In the genomic region with DNA sequence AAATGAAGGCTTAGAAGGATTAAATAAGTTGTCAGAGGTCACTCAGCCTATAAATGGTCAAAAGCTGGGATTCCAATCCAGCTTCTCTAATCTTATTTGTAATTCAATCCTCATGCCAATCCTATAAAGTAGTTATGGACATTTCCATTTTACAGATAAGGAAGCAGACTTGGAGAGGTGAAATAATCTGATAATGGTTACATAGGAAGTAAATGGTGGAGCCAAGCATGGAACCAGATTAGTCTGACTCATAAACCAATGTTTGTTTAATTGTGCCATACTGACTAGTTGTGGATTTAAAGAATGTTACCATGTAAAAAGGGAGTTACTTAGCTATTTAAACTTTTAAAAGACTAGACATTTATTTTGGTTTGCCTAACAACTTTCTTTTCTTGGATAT, we compare ENCODE assay signal across 23 cellular contexts. TPM values are rescaled to one million over a fixed set of nuclear protein-coding genes. Genes with fewer than 3 reads are reported as not detected.
DNase-seq lines count a peak whose midpoint lies in the region; ATAC-seq and TF ChIP-seq lines count a peak whose summit lies in the region.
"Had no signal": no experiment of that assay in that cellular context is flagged by ENCODE, and none has a peak within 500 bp of the region (broad histone marks: within the 10 kb centered on the region; RNA-seq: fewer than 3 reads in every experiment).

No MANE protein-coding gene starts in this region.

- no peak overlapping the region for H3K27ac ChIP-seq in transverse colon
- H3K27ac ChIP-seq: cardiac muscle cell, pancreas, sigmoid colon had no signal

- peak; percentile 40 for DNase-seq in AG10803 (ENCODE audit: low read depth)
- DNase-seq in M059J (ENCODE audit: low read depth) = peak; percentile 67
- DNase-seq in astrocyte of the cerebellum (ENCODE audit: low read depth) = peak; percentile 19
- peak; percentile 19 to 55 for DNase-seq in foreskin fibroblast
- no peak for DNase-seq in transverse colon
- DNase-seq in SIG-M5 (lab: John Stamatoyannopoulos, UW) = no peak
- DNase-seq in HuH-7.5 (ENCODE audit: low spot score) = no peak
- DNase-seq: activated CD4-positive, alpha-beta T cell treated with anti-CD3 and anti-CD28 coated beads for 4 hours; activated naive CD8-positive, alpha-beta T cell treated with anti-CD3 and anti-CD28 coated beads for 36 hours; CD4-positive, CD25-positive, alpha-beta regulatory T cell; left colon; naive thymus-derived CD8-positive, alpha-beta T cell; NCI-H2107; NCI-H510A treated with DMSO at 0.1 percent for 48 hours; pancreas; sigmoid colon; T-helper 1 cell had no signal

- TF ChIP-seq CTCF in AG10803 (conservative IDR thresholded peaks at IDR 0.05; ENCODE audit: low read length) (no peak), astrocyte of the cerebellum (IDR thresholded peaks at IDR 0.05; ENCODE audit: low read depth, low read length, missing control alignments) (no peak), foreskin fibroblast (IDR thresholded peaks at IDR 0.05; ENCODE audit: low read depth, low read length) (no peak), transverse colon (IDR thresholded peaks at IDR 0.05) (no peak)

- no peaks in the 10 kb centered on the region for H3K4me1 ChIP-seq in transverse colon
- H3K4me1 ChIP-seq: HAP-1, sigmoid colon had no signal

- H3K9me3 ChIP-seq in transverse colon = no peaks in the 10 kb centered on the region
- H3K9me3 ChIP-seq: HAP-1, pancreas, sigmoid colon had no signal

- no peaks in the 10 kb centered on the region for H3K27me3 ChIP-seq in transverse colon
- H3K27me3 ChIP-seq: cardiac muscle cell, pancreas, sigmoid colon had no signal

- TF ChIP-seq POLR2A in transverse colon (IDR thresholded peaks at IDR 0.05) = no peak

- intact Hi-C loops in transverse colon (cut with DNase I; ENCODE audit: low total_unique reads) = loop anchor here (10.0 kb wide), 1 partner anchor 65 kb away; no protein-coding TSS in a partner anchor

- TF ChIP-seq EP300 in transverse colon (IDR thresholded peaks at IDR 0.05; ENCODE audit: low read depth) = no peak

- H3K4me3 ChIP-seq in AG10803 (ENCODE audit: low read length) (no peak overlapping the region), astrocyte of the cerebellum (ENCODE audit: low read depth, low read length) (no peak overlapping the region), foreskin fibroblast (ENCODE audit: low read depth in 1 of 2, low read length in 2 of 2) (no peak overlapping the region), transverse colon (no peak overlapping the region)
- H3K4me3 ChIP-seq: cardiac muscle cell, HAP-1, pancreas, sigmoid colon had no signal

- in situ Hi-C loops in astrocyte of the cerebellum (cut with HindIII; ENCODE audit: low sequenced_read_pairs) (loop anchor here (25.0 kb wide), 1 partner anchor 332 kb away; no protein-coding TSS in a partner anchor), transverse colon (cut with MboI; ENCODE audit: low pct_ligation_motif_present in 1 of 4, low pct_unique_long_range_greater_than_20kb in 1 of 4, low sequenced_read_pairs in 3 of 4) (no loop called here)

- ATAC-seq in GM19463 (IDR thresholded peaks at IDR 0.05; ENCODE audit: unreplicated experiment) = no peak
- ATAC-seq: activated T-helper 17 cell treated with anti-CD3 and anti-CD28 coated beads, Interleukin-2, amount 50 U/mL, for 72 hours; left colon; naive thymus-derived CD8-positive, alpha-beta T cell; Right ventricle myocardium inferior had no signal

- no peaks in the 10 kb centered on the region for H3K36me3 ChIP-seq in transverse colon
- H3K36me3 ChIP-seq: cardiac muscle cell, HAP-1, pancreas, sigmoid colon had no signal

RNA-seq across cellular contexts. Expression of gene KCNAB1, which starts 59.7 kb away (rescaled TPM):
- total RNA-seq in M059J (2014; rRNA removed; shearing (Covaris generic)) = 0.05 and 0.69 TPM in 2 replicates
- 1 to 10 TPM in 3 of 4 donors, under 1 TPM in 1; 0.20 to 3.0 (median 1.6) TPM for total RNA-seq in transverse colon
- total RNA-seq: activated naive CD8-positive, alpha-beta T cell treated with anti-CD3 and anti-CD28 coated beads for 36 hours; activated T-helper 17 cell treated with anti-CD3 and anti-CD28 coated beads, Interleukin-2, amount 50 U/mL, for 72 hours; epithelial cell of proximal tubule had no signal

Comparison
In these comparisons a context has a peak if more than half of its experiments do, and no peak if none do; other contexts are left out.
1. DNase-seq: peak in AG10803 (single experiment), M059J (single experiment), astrocyte of the cerebellum (single experiment) and foreskin fibroblast (2 of 2); none in transverse colon (single experiment), SIG-M5 (single experiment) and HuH-7.5 (single experiment).